In genomic region chr3:133894334-133895207, GRCh38 we compare ENCODE assay signal across 9 cellular contexts. TPM values are rescaled to one million over a fixed set of nuclear protein-coding genes. Genes with fewer than 3 reads are reported as not detected.
DNase-seq lines count a peak whose midpoint lies in the region; ATAC-seq, FAIRE-seq and TF ChIP-seq lines count a peak whose summit lies in the region.
"Had no signal": no experiment of that assay in that cellular context is flagged by ENCODE, and none has a peak within 500 bp of the region (broad histone marks: within the 10 kb centered on the region; RNA-seq: fewer than 3 reads in every experiment).

No MANE protein-coding gene starts in this region.

- ATAC-seq in HG02571 (IDR thresholded peaks at IDR 0.05; ENCODE audit: unreplicated experiment) (no peak), GM21717 (IDR thresholded peaks at IDR 0.05; ENCODE audit: unreplicated experiment) (no peak)

- H3K27me3 ChIP-seq in brain microvascular endothelial cell (replicated peaks): peaks cover 19% of the 10 kb centered on the region

- H3K4me3 ChIP-seq in brain microvascular endothelial cell (ENCODE audit: low read depth, low read length) (peak overlapping the region; percentile 63), kidney (ENCODE audit: low read length in 2 of 2) (peak overlapping the region; percentile 36 to 46)

- peaks cover 0 to 10% of the 10 kb centered on the region in 2 donors for H3K4me1 ChIP-seq in kidney (ENCODE audit: control insufficient read depth in 1 of 2, insufficient read depth in 1 of 2, low read depth in 1 of 2, low read length in 2 of 2)

- H3K27ac ChIP-seq in brain microvascular endothelial cell (no peak overlapping the region), kidney (ENCODE audit: low read depth in 2 of 2, low read length in 2 of 2) (no peak overlapping the region), temporal lobe (ENCODE audit: low read depth, low read length) (peak overlapping the region; percentile 36)
- H3K27ac ChIP-seq: 22Rv1 had no signal

- FAIRE-seq in kidney (lab: Jason Lieb, UNC): no peak

- no peaks in the 10 kb centered on the region for H3K9me3 ChIP-seq in kidney (ENCODE audit: control insufficient read depth in 1 of 2, low read length in 2 of 2)

- intact Hi-C loops in kidney (cut with DNase I): no loop called here

- no peaks in the 10 kb centered on the region for H3K36me3 ChIP-seq in brain microvascular endothelial cell (replicated peaks)
- no peaks in the 10 kb centered on the region for H3K36me3 ChIP-seq in kidney (ENCODE audit: control insufficient read depth in 1 of 2, insufficient read depth in 2 of 2, low read length in 2 of 2)

- H3K9ac ChIP-seq in kidney (ENCODE audit: low read length in 2 of 2): no peak overlapping the region

- TF ChIP-seq CTCF in brain microvascular endothelial cell (IDR thresholded peaks at IDR 0.05; ENCODE audit: low read depth, low read length, missing control alignments): no peak
- TF ChIP-seq CTCF in kidney (IDR thresholded peaks at IDR 0.05; ENCODE audit: borderline replicate concordance, extremely low read depth, insufficient read depth): no peak

- DNase-seq in DMS 273 (lab: John Stamatoyannopoulos, UW; ENCODE audit: unreplicated experiment) (peak; percentile 55), DMS 273 treated with DMSO at 0.1 percent for 48 hours (lab: John Stamatoyannopoulos, UW) (no peak), brain microvascular endothelial cell (no peak), kidney (peak; percentile 68), NCI-H1694 treated with DMSO at 0.1 percent for 48 hours (lab: John Stamatoyannopoulos, UW) (no peak)

- in situ Hi-C loops in brain microvascular endothelial cell (cut with HindIII; ENCODE audit: low pct_ligation_motif_present, low sequenced_read_pairs): no loop called here

RNA-seq across cellular contexts. Expression of gene RAB6B, which starts 1.1 kb away (rescaled TPM):
- 17.7 TPM for total RNA-seq in kidney
- polyA plus RNA-seq in kidney (ENCODE audit: insufficient read depth, low read depth, low replicate concordance): 6.6 TPM
- total RNA-seq in temporal lobe: 88.3 TPM

Comparison
In these comparisons a context has a peak if more than half of its experiments do, and no peak if none do; other contexts are left out.
1. DNase-seq: peak in DMS 273 (single experiment) and kidney (single experiment); none in DMS 273 treated with DMSO at 0.1 percent for 48 hours (single experiment), brain microvascular endothelial cell (single experiment) and NCI-H1694 treated with DMSO at 0.1 percent for 48 hours (single experiment).